8 cellular contexts compared by ENCODE assay signal in genomic region chr1:54764922-54765561, GRCh38. TPM values are rescaled to one million over a fixed set of nuclear protein-coding genes. Genes with fewer than 3 reads are reported as not detected.
DNase-seq lines count a peak whose midpoint lies in the region; ATAC-seq and TF ChIP-seq lines count a peak whose summit lies in the region.

No MANE protein-coding gene starts in this region.

- H3K4me3 Mint-ChIP-seq in IgD-negative memory B cell, result peak overlapping the region; percentile 88 to 98 (median 95)
- peak overlapping the region; percentile 92 to 94 for H3K4me3 Mint-ChIP-seq in effector memory CD8-positive, alpha-beta T cell

- H3K27me3 ChIP-seq in BLaER1 (no peaks in the 10 kb centered on the region), neutrophil (no peaks in the 10 kb centered on the region)

- no peaks in the 10 kb centered on the region for H3K36me3 Mint-ChIP-seq in IgD-negative memory B cell
- H3K36me3 Mint-ChIP-seq in effector memory CD8-positive, alpha-beta T cell (ENCODE audit: insufficient read depth), result peaks cover 6% of the 10 kb centered on the region

- H3K9ac ChIP-seq in BLaER1, result no peak overlapping the region

- peak; percentile 22 for ATAC-seq in GM21515 (IDR thresholded peaks at IDR 0.05; ENCODE audit: unreplicated experiment)
- ATAC-seq in effector memory CD8-positive, alpha-beta T cell (replicated peaks), result peak; percentile 22

- H3K27me3 Mint-ChIP-seq in IgD-negative memory B cell, result no peaks in the 10 kb centered on the region
- no peaks in the 10 kb centered on the region for H3K27me3 Mint-ChIP-seq in effector memory CD8-positive, alpha-beta T cell

- peak overlapping the region; percentile 79 to 97 (median 92) for H3K27ac Mint-ChIP-seq in IgD-negative memory B cell
- H3K27ac Mint-ChIP-seq in effector memory CD8-positive, alpha-beta T cell, result peak overlapping the region; percentile 92 to 96

- peak overlapping the region; percentile 83 for H3K4me3 ChIP-seq in BLaER1
- peak overlapping the region; percentile 86 to 95 for H3K4me3 ChIP-seq in neutrophil (ENCODE audit: low read depth in 1 of 2, low read length in 1 of 2)

- TF ChIP-seq CTCF in neutrophil (IDR thresholded peaks at IDR 0.05), result no peak

- DNase-seq in effector memory CD8-positive, alpha-beta T cell, result no peak
- DNase-seq in RPMI8226 (no peak), NCI-H510A treated with DMSO at 0.1 percent for 48 hours (lab: John Stamatoyannopoulos, UW) (no peak), NCI-H2171 treated with DMSO at 0.1 percent for 48 hours (lab: John Stamatoyannopoulos, UW) (no peak)

- H3K9me3 ChIP-seq in BLaER1 (no peaks in the 10 kb centered on the region), neutrophil (no peaks in the 10 kb centered on the region)

- H3K36me3 ChIP-seq in BLaER1, result no peaks in the 10 kb centered on the region
- no peaks in the 10 kb centered on the region for H3K36me3 ChIP-seq in neutrophil

- peaks cover 9 to 16% (median 14%) of the 10 kb centered on the region in 3 donors for H3K4me1 Mint-ChIP-seq in IgD-negative memory B cell
- peaks cover 16 to 17% of the 10 kb centered on the region in 2 donors for H3K4me1 Mint-ChIP-seq in effector memory CD8-positive, alpha-beta T cell (ENCODE audit: low read depth in 2 of 2)

- H3K9me3 Mint-ChIP-seq in IgD-negative memory B cell, result no peaks in the 10 kb centered on the region
- H3K9me3 Mint-ChIP-seq in effector memory CD8-positive, alpha-beta T cell, result no peaks in the 10 kb centered on the region

- H3K4me2 ChIP-seq in BLaER1, result peak overlapping the region; percentile 67

- peaks cover 21% of the 10 kb centered on the region for H3K4me1 ChIP-seq in BLaER1
- peaks cover 13 to 16% of the 10 kb centered on the region in 2 experiments for H3K4me1 ChIP-seq in neutrophil (ENCODE audit: control insufficient read depth in 1 of 2, insufficient read depth in 1 of 2, low read depth in 1 of 2, low read length in 1 of 2)

- H4K20me1 ChIP-seq in BLaER1, result no peaks in the 10 kb centered on the region

- no peak overlapping the region for H3K27ac ChIP-seq in BLaER1
- H3K27ac ChIP-seq in neutrophil, result peak overlapping the region; percentile 52

RNA-seq across cellular contexts. Expression of gene PARS2, which starts 0.7 kb away (rescaled TPM):
- 2.6 TPM for polyA plus RNA-seq in IgD-negative memory B cell

RNA-seq across cellular contexts. Expression of gene TTC22, which starts 36.1 kb away (rescaled TPM):
- polyA plus RNA-seq in IgD-negative memory B cell, result 3.6 TPM

RNA-seq across cellular contexts. Expression of gene TTC4, which starts 49.4 kb away (rescaled TPM):
- 21.7 TPM for polyA plus RNA-seq in IgD-negative memory B cell
